Comparison of ENCODE assay signal across 21 cellular contexts in genomic region chr1:53114090-53114489, GRCh38. TPM values are rescaled to one million over a fixed set of nuclear protein-coding genes. Genes with fewer than 3 reads are reported as not detected.
DNase-seq lines count a peak whose midpoint lies in the region; ATAC-seq and TF ChIP-seq lines count a peak whose summit lies in the region.
"Had no signal": no experiment of that assay in that cellular context is flagged by ENCODE, and none has a peak within 500 bp of the region (broad histone marks: within the 10 kb centered on the region; RNA-seq: fewer than 3 reads in every experiment).

No MANE protein-coding gene starts in this region.

- peak overlapping the region; percentile 80; the same call in 1 of the 2 replicates for H4K5ac ChIP-seq in IMR-90 (ENCODE audit: low read depth, low read length)

- H2BK15ac ChIP-seq in IMR-90 (ENCODE audit: low read depth, low read length) (peak overlapping the region; percentile 83; the same call in 2 of the 3 replicates), mesenchymal stem cell (ENCODE audit: low read depth, poor library complexity, severe bottlenecking) (peak overlapping the region; percentile 38)

- 100% methylated on average over 3 of the region's 6 CpGs; no CpG with 5 or more reads in 1 of the 2 experiments for WGBS in IMR-90 (ENCODE audit: extremely low coverage in 2 of 2, insufficient read length in 1 of 2), 2 experiments
- 97% methylated on average over 6 of the region's 6 CpGs for WGBS in mesenchymal stem cell

- H3K4me3 ChIP-seq in IMR-90 (ENCODE audit: insufficient read depth, low read depth, low read length), result no peak overlapping the region
- no peak overlapping the region for H3K4me3 ChIP-seq in WERI-Rb-1 (ENCODE audit: low read depth, low read length)
- H3K4me3 ChIP-seq in mesenchymal stem cell (ENCODE audit: insufficient read depth in 1 of 2, low read depth in 1 of 2, low read length in 2 of 2), result no peak overlapping the region
- no peak overlapping the region for H3K4me3 ChIP-seq in upper lobe of right lung
- H3K4me3 ChIP-seq: A549 had no signal

- no peak for TF ChIP-seq RAD21 in IMR-90 (IDR thresholded peaks at IDR 0.05; ENCODE audit: low read length)

- H3K9me3 ChIP-seq in IMR-90 (ENCODE audit: control insufficient read depth, insufficient read depth, low read length) (peaks cover 17% of the 10 kb centered on the region), WERI-Rb-1 (ENCODE audit: severe bottlenecking) (no peaks in the 10 kb centered on the region), mesenchymal stem cell (ENCODE audit: control insufficient read depth, low read length) (peaks cover 9% of the 10 kb centered on the region), upper lobe of right lung (no peaks in the 10 kb centered on the region)

- BruUV-seq in IMR-90 (replicated peaks; lab: Mats Ljungman, UMichigan), result no TSS peak

- H3K79me1 ChIP-seq in IMR-90 (ENCODE audit: low read depth in 1 of 2, low read length in 2 of 2) (0 out of 4 replicates have a peak, but pooled peaks cover 0 to under 1% of the 10 kb centered on the region in 2 experiments), mesenchymal stem cell (replicated peaks; ENCODE audit: low read length, poor library complexity, severe bottlenecking) (no peaks in the 10 kb centered on the region)

- dilution Hi-C loops in IMR-90 (cut with HindIII; ENCODE audit: low sequenced_read_pairs, unreplicated experiment), result no loop called here

- no peak for TF ChIP-seq POLR2A in IMR-90 (IDR thresholded peaks at IDR 0.05; ENCODE audit: low read depth, low read length)

- POLR2A ChIA-PET in IMR-90 (lab: Charles Lee; ENCODE audit: unreplicated experiment), result no interaction called here

- H3K36me3 ChIP-seq in IMR-90 (ENCODE audit: control insufficient read depth, insufficient read depth, low read length) (no peaks in the 10 kb centered on the region), WERI-Rb-1 (peaks cover 72% of the 10 kb centered on the region), mesenchymal stem cell (ENCODE audit: control insufficient read depth in 1 of 2, insufficient read depth in 2 of 2, low read depth in 1 of 2, low read length in 2 of 2) (no peaks in the 10 kb centered on the region), upper lobe of right lung (no peaks in the 10 kb centered on the region)

- in situ Hi-C loops in IMR-90 (cut with MboI; ENCODE audit: low sequenced_read_pairs) (no loop called here), GM13977 (cut with MboI; ENCODE audit: low pct_unique_long_range_greater_than_20kb, low sequenced_read_pairs, unreplicated experiment) (no loop called here)

- intact Hi-C loops in IMR-90 (cut with micrococcal nuclease), result no loop called here
- intact Hi-C loops in upper lobe of right lung (cut with DNase I), result no loop called here

- H3K27ac ChIP-seq in IMR-90 (ENCODE audit: insufficient read depth, low read length) (no peak overlapping the region), WERI-Rb-1 (peak overlapping the region; percentile 97), mesenchymal stem cell (ENCODE audit: low read length, poor library complexity, severe bottlenecking) (no peak overlapping the region), upper lobe of right lung (no peak overlapping the region)
- H3K27ac ChIP-seq: 22Rv1, C4-2B had no signal

- H3K4me2 ChIP-seq in IMR-90 (ENCODE audit: low read depth, low read length) (no peak overlapping the region), mesenchymal stem cell (ENCODE audit: low read length, poor library complexity, severe bottlenecking) (no peak overlapping the region)
- H3K4me2 ChIP-seq: A549 had no signal

- H3K9ac ChIP-seq in IMR-90 (ENCODE audit: low read depth, low read length), result no peak overlapping the region
- H3K9ac ChIP-seq in mesenchymal stem cell (ENCODE audit: low read length), result no peak overlapping the region

- CTCF ChIA-PET in IMR-90 (lab: Yijun Ruan, JAX), result no interaction called here

- peak overlapping the region; percentile 98 for H3K4ac ChIP-seq in IMR-90 (ENCODE audit: low read depth, low read length)
- H3K4ac ChIP-seq in mesenchymal stem cell (ENCODE audit: low read depth in 1 of 2, low read length in 2 of 2), result peak overlapping the region; percentile 94 to 99

- H3K4me1 ChIP-seq in IMR-90 (ENCODE audit: control insufficient read depth, insufficient read depth, low read length) (peaks cover 33% of the 10 kb centered on the region), mesenchymal stem cell (ENCODE audit: control insufficient read depth, insufficient read depth, low read depth, low read length) (peaks cover 14% of the 10 kb centered on the region), upper lobe of right lung (peaks cover 34% of the 10 kb centered on the region)

- no peak for ATAC-seq in IMR-90 (ENCODE audit: low read depth)
- peak; percentile 59 for ATAC-seq in left lobe of liver
- no peak for ATAC-seq in HG02763 (IDR thresholded peaks at IDR 0.05; ENCODE audit: unreplicated experiment)
- ATAC-seq in upper lobe of right lung, result no peak
- ATAC-seq: A549 had no signal

- peak overlapping the region; percentile 97 to 100 for H2BK12ac ChIP-seq in mesenchymal stem cell (ENCODE audit: low read length in 2 of 2)

- H4K20me1 ChIP-seq in IMR-90 (ENCODE audit: insufficient read depth, low read length), result no peaks in the 10 kb centered on the region

- peak overlapping the region; percentile 96 for H2BK120ac ChIP-seq in IMR-90 (ENCODE audit: low read depth, low read length)
- peak overlapping the region; percentile 100 for H2BK120ac ChIP-seq in mesenchymal stem cell (ENCODE audit: low read depth, low read length)

- H3K18ac ChIP-seq in IMR-90 (ENCODE audit: low read depth, low read length) (peak overlapping the region; percentile 85), mesenchymal stem cell (ENCODE audit: low read depth in 1 of 2, low read length in 2 of 2) (peak overlapping the region; percentile 96 to 98)

- H3K56ac ChIP-seq in IMR-90 (ENCODE audit: extremely low read depth, insufficient read depth, low read length), result no peak overlapping the region

- H2AFZ ChIP-seq in IMR-90 (replicated peaks; ENCODE audit: low read length, poor library complexity), result no peak overlapping the region
- H2AFZ ChIP-seq in mesenchymal stem cell (ENCODE audit: low read depth, low read length), result no peak overlapping the region

- H3K23ac ChIP-seq in IMR-90 (ENCODE audit: low read depth, low read length) (no peak overlapping the region), mesenchymal stem cell (ENCODE audit: low read length in 2 of 2) (no peak overlapping the region)

- no peak for TF ChIP-seq CTCF in IMR-90 (conservative IDR thresholded peaks at IDR 0.05; ENCODE audit: low read depth, low read length)
- TF ChIP-seq CTCF in WERI-Rb-1 (IDR thresholded peaks at IDR 0.05; ENCODE audit: low read depth, low read length), result no peak
- TF ChIP-seq CTCF in GM13977 (IDR thresholded peaks at IDR 0.05; ENCODE audit: extremely low read depth, insufficient read depth, missing control alignments), result no peak
- TF ChIP-seq CTCF in upper lobe of right lung (IDR thresholded peaks at IDR 0.05), result no peak

- H2AK5ac ChIP-seq in IMR-90 (ENCODE audit: low read depth, low read length), result peak overlapping the region; percentile 99
- no peak overlapping the region for H2AK5ac ChIP-seq in mesenchymal stem cell (ENCODE audit: low read length, severe bottlenecking)

- H4K91ac ChIP-seq in IMR-90 (ENCODE audit: insufficient read depth, low read depth, low read length) (peak overlapping the region; percentile 99), mesenchymal stem cell (ENCODE audit: low read length) (peak overlapping the region; percentile 99)

- H4K8ac ChIP-seq in IMR-90 (ENCODE audit: low read depth in 2 of 2, low read length in 2 of 2) (peak overlapping the region; percentile 83 to 97; a peak in 2 of 4 replicates), mesenchymal stem cell (ENCODE audit: low read length) (peak overlapping the region; percentile 79)

- peak overlapping the region; percentile 88 for H2BK5ac ChIP-seq in IMR-90 (ENCODE audit: low read depth, low read length, poor library complexity, severe bottlenecking)
- H2BK5ac ChIP-seq in mesenchymal stem cell (ENCODE audit: low read depth, low read length, poor library complexity, severe bottlenecking), result no peak overlapping the region

- H2BK20ac ChIP-seq in IMR-90 (ENCODE audit: low read depth, low read length), result peak overlapping the region; percentile 92

- peak overlapping the region; percentile 67 for H2AK9ac ChIP-seq in IMR-90 (replicated peaks; ENCODE audit: low read depth, low read length, poor library complexity)

- H3K9me1 ChIP-seq in IMR-90 (ENCODE audit: insufficient read depth, low read length), result peaks cover 41% of the 10 kb centered on the region

- H3K14ac ChIP-seq in IMR-90 (replicated peaks; ENCODE audit: low read depth, low read length) (peak overlapping the region; percentile 98), mesenchymal stem cell (ENCODE audit: low read length in 2 of 2) (peak overlapping the region in 1 of 2 experiments; percentile 91)

- H3K27me3 ChIP-seq in IMR-90 (ENCODE audit: control insufficient read depth, insufficient read depth, low read length) (no peaks in the 10 kb centered on the region), WERI-Rb-1 (ENCODE audit: insufficient read depth, low read depth, severe bottlenecking) (no peaks in the 10 kb centered on the region), mesenchymal stem cell (ENCODE audit: control insufficient read depth in 1 of 2, insufficient read depth in 1 of 2, low read length in 2 of 2) (no peaks in the 10 kb centered on the region), upper lobe of right lung (no peaks in the 10 kb centered on the region)

- DNase-seq in IMR-90 (no peak), WERI-Rb-1 (no peak), left lobe of liver (ENCODE audit: low spot score) (no peak), mesenchymal stem cell (no peak), GM13977 (ENCODE audit: low spot score) (no peak), NCI-H2107 (lab: John Stamatoyannopoulos, UW) (no peak), upper lobe of right lung (no peak)
- DNase-seq: AML-193; Caco-2; CD4-positive, alpha-beta T cell; DMS153; DMS79; GDM1; GOT3; H9 had no signal

TF ChIP-seq in IMR-90, 13 proteins besides CTCF, POLR2A, EP300 and RAD21 (continues in another document):
- TF ChIP-seq MAZ (IDR thresholded peaks at IDR 0.05; ENCODE audit: borderline replicate concordance, low read depth, low read length), result no peak
- TF ChIP-seq MAFK (IDR thresholded peaks at IDR 0.05; ENCODE audit: low read depth, low read length), result no peak

RNA-seq across cellular contexts. Expression of gene SLC1A7, which starts 28.3 kb away (rescaled TPM):
- total RNA-seq in IMR-90 (2012; rRNA removed), result not detected in 2 replicates
- 0.05 and 0.06 TPM in 2 replicates for polyA plus RNA-seq in IMR-90 (2012; rRNA removed)
- 0.09 TPM in 1 of 2 replicates, not detected in the other for polyA plus RNA-seq in IMR-90 (2012; cell fraction: cytosol; rRNA removed)
- polyA plus RNA-seq in IMR-90 (2012; cell fraction: nucleus; rRNA removed; ENCODE audit: low replicate concordance), result 0.37 and 0.40 TPM in 2 replicates
- total RNA-seq in left lobe of liver, result 0.35 TPM
- polyA plus RNA-seq in mesenchymal stem cell (2013, experiment 1 of 2), result 2.3 TPM
- polyA plus RNA-seq in mesenchymal stem cell (2013, experiment 2 of 2), result 2.2 TPM
- total RNA-seq in upper lobe of right lung, result 0.26 TPM
- total RNA-seq: Caco-2; CD4-positive, alpha-beta T cell; Daoy; H9 had no signal

RNA-seq across cellular contexts. Expression of gene PODN, which starts 52.1 kb away (rescaled TPM):
- 0.54 and 0.56 TPM in 2 replicates for total RNA-seq in IMR-90 (2012; rRNA removed)
- 5.4 and 6.2 TPM in 2 replicates for polyA plus RNA-seq in IMR-90 (2012; rRNA removed)
- polyA plus RNA-seq in IMR-90 (2012; cell fraction: cytosol; rRNA removed), result 4.1 and 10.2 TPM in 2 replicates
- polyA plus RNA-seq in IMR-90 (2012; cell fraction: nucleus; rRNA removed; ENCODE audit: low replicate concordance), result 28.0 and 31.3 TPM in 2 replicates
- 3.0 TPM for total RNA-seq in left lobe of liver
- 54.8 TPM for polyA plus RNA-seq in mesenchymal stem cell (2013, experiment 1 of 2)
- 53.6 TPM for polyA plus RNA-seq in mesenchymal stem cell (2013, experiment 2 of 2)
- 56.5 TPM for total RNA-seq in upper lobe of right lung
- total RNA-seq: Caco-2; CD4-positive, alpha-beta T cell; Daoy; HT-29 had no signal

Comparison
In these comparisons a context has a peak if more than half of its experiments do, and no peak if none do; other contexts are left out.
1. RNA of gene PODN, which starts 52.1 kb away (total RNA-seq): 56.5 TPM in upper lobe of right lung (single experiment); 3.0 TPM in left lobe of liver (single experiment) and 0.54 to 0.56 TPM in IMR-90; every median in the first group is over 10 times any median in the second.